ENCODE assay signal across 1 cellular context in genomic region chr4:150082241-150082640, GRCh38.
TF ChIP-seq lines count a peak whose summit lies in the region.

No MANE protein-coding gene starts in this region.

TF ChIP-seq in GM12878, 131 proteins besides CTCF, POLR2A, EP300 and RAD21 (continued from another document):
- peak; percentile 35 for TF ChIP-seq SKIL (IDR thresholded peaks at IDR 0.05; ENCODE audit: low read depth, poor library complexity, severe bottlenecking)
- TF ChIP-seq NFIC (IDR thresholded peaks at IDR 0.05; ENCODE audit: low read depth, low read length), result peak; percentile 87
- no peak for TF ChIP-seq ZBTB33 (IDR thresholded peaks at IDR 0.05)
- TF ChIP-seq MTA3 (IDR thresholded peaks at IDR 0.05; ENCODE audit: borderline replicate concordance, low read length), result peak; percentile 71; the same call in 1 of the 2 replicates
- TF ChIP-seq ATF2 (IDR thresholded peaks at IDR 0.05; ENCODE audit: low read length), result peak; percentile 76
- TF ChIP-seq MEF2A (IDR thresholded peaks at IDR 0.05; ENCODE audit: insufficient read depth, low read depth, low read length), result peak; percentile 85
- TF ChIP-seq ESRRA (IDR thresholded peaks at IDR 0.05; ENCODE audit: low read length), result peak; percentile 95
- TF ChIP-seq TCF7 (IDR thresholded peaks at IDR 0.05; ENCODE audit: borderline replicate concordance), result peak; percentile 61; the same call in 1 of the 2 replicates
- TF ChIP-seq E4F1 (IDR thresholded peaks at IDR 0.05; ENCODE audit: borderline replicate concordance, partially characterized antibody), result no peak
- peak; percentile 96 for TF ChIP-seq JUNB (IDR thresholded peaks at IDR 0.05)
- TF ChIP-seq ZNF592 (IDR thresholded peaks at IDR 0.05), result no peak
- TF ChIP-seq MYB (IDR thresholded peaks at IDR 0.05; ENCODE audit: borderline replicate concordance, low read depth, low read length), result no peak
- TF ChIP-seq TAF1 (IDR thresholded peaks at IDR 0.05; ENCODE audit: borderline replicate concordance, low read depth, low read length), result no peak
- peak; percentile 71 for TF ChIP-seq MEF2B (IDR thresholded peaks at IDR 0.05; ENCODE audit: partially characterized antibody, poor library complexity, severe bottlenecking)
- TF ChIP-seq GABPA (IDR thresholded peaks at IDR 0.05; ENCODE audit: low read depth), result peak; percentile 55
- TF ChIP-seq IKZF2 (IDR thresholded peaks at IDR 0.05), result peak in 1 of 2 experiments; percentile 37; a peak in 1 of 4 replicates
- no peak for TF ChIP-seq ZBTB11 (CRISPR knock-in tag; IDR thresholded peaks at IDR 0.05)
- peak; percentile 39; the same call in 1 of the 2 replicates for TF ChIP-seq CREB1 (IDR thresholded peaks at IDR 0.05; ENCODE audit: low read depth)
